Comparison of ENCODE assay signal across 8 cellular contexts in the genomic region with DNA sequence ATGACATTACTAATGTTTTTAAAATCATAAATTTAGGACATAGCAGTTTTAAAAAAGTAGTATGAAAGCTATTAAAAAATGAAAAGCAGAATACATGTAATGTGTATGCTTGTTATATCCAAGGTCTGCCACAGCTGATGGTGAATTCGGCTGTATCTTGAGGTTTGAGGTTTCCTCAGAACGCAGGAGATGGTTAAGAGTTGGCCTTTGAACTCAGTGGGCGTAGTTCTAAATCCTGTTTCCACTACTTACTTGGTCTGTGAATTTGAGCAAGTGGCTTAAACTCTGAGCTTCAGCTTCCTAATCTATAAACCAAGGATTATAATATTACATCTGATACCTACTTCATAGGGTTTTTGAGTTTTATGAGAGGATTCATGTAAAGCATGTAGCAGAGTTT.
A peak's percentile ranks its signal among the peaks of the same experiment; 100 is the strongest.
DNase-seq lines count a peak whose midpoint lies in the region; ATAC-seq and TF ChIP-seq lines count a peak whose summit lies in the region.

No MANE protein-coding gene starts in this region.

- H3K27me3 Mint-ChIP-seq in central memory CD8-positive, alpha-beta T cell = no peaks in the 10 kb centered on the region

- peaks cover 4% of the 10 kb centered on the region for H3K36me3 Mint-ChIP-seq in central memory CD8-positive, alpha-beta T cell (ENCODE audit: insufficient read depth)

- H3K4me3 ChIP-seq in stomach = no peak overlapping the region

- H3K4me3 Mint-ChIP-seq in central memory CD8-positive, alpha-beta T cell = no peak overlapping the region

- H3K9me3 Mint-ChIP-seq in central memory CD8-positive, alpha-beta T cell = no peaks in the 10 kb centered on the region

- H3K4me1 Mint-ChIP-seq in central memory CD8-positive, alpha-beta T cell = peaks cover 44% of the 10 kb centered on the region

- H3K27me3 ChIP-seq in stomach = no peaks in the 10 kb centered on the region

- no peaks in the 10 kb centered on the region for H3K36me3 ChIP-seq in stomach

- TF ChIP-seq CTCF in stomach (IDR thresholded peaks at IDR 0.05) = no peak

- peak; percentile 96 for ATAC-seq in GM18511 (IDR thresholded peaks at IDR 0.05; ENCODE audit: unreplicated experiment)
- peak; percentile 87 for ATAC-seq in GM21717 (IDR thresholded peaks at IDR 0.05; ENCODE audit: unreplicated experiment)
- peak; percentile 91 for ATAC-seq in central memory CD8-positive, alpha-beta T cell (replicated peaks; ENCODE audit: extremely low read depth, poor library complexity, severe bottlenecking)
- no peak for ATAC-seq in esophagus mucosa

- TF ChIP-seq POLR2A in stomach (IDR thresholded peaks at IDR 0.05) = no peak

- 27 to 51% (median 38%) methylated on average over 3 of the region's 3 CpGs for WGBS in stomach, 5 donors

- peak; percentile 11 to 24 for DNase-seq in Kasumi-1 (lab: John Stamatoyannopoulos, UW)
- peak in 1 of 2 donors; percentile 23 for DNase-seq in central memory CD8-positive, alpha-beta T cell (ENCODE audit: low spot score in 2 of 2)
- DNase-seq in NCI-H2196 treated with DMSO at 0.1 percent for 48 hours (lab: John Stamatoyannopoulos, UW; ENCODE audit: unreplicated experiment) = no peak
- DNase-seq in T1000 (lab: John Stamatoyannopoulos, UW) = no peak
- no peak for DNase-seq in stomach

- intact Hi-C loops in stomach (cut with DNase I; ENCODE audit: low total_unique reads) = no loop called here

- TF ChIP-seq EP300 in stomach (IDR thresholded peaks at IDR 0.05) = no peak

- H3K9me3 ChIP-seq in stomach = no peaks in the 10 kb centered on the region

- no peak overlapping the region for H3K27ac Mint-ChIP-seq in central memory CD8-positive, alpha-beta T cell (ENCODE audit: low read depth)

- H3K27ac ChIP-seq in stomach = no peak overlapping the region

- H3K4me1 ChIP-seq in stomach = peaks cover 0 to 24% (median 14%) of the 10 kb centered on the region in 4 donors

Comparison
In these comparisons a context has a peak if more than half of its experiments do, and no peak if none do; other contexts are left out.
1. DNase-seq: peak in Kasumi-1 (2 of 2); none in NCI-H2196 treated with DMSO at 0.1 percent for 48 hours (single experiment), T1000 (single experiment) and stomach (single experiment).